In genomic region chr9:27457445-27457844, GRCh38 we compare ENCODE assay signal across 3 cellular contexts.
A peak's percentile ranks its signal among the peaks of the same experiment; 100 is the strongest.
TF ChIP-seq lines count a peak whose summit lies in the region.

No MANE protein-coding gene starts in this region.

TF ChIP-seq in liver, 16 proteins besides CTCF, POLR2A, EP300 and RAD21:
- TF ChIP-seq NR2F2 (IDR thresholded peaks at IDR 0.05) (peak; percentile 63), YY1 (IDR thresholded peaks at IDR 0.05) (no peak), ZBTB33 (IDR thresholded peaks at IDR 0.05) (no peak)

TF ChIP-seq in HepG2, 621 proteins besides CTCF, POLR2A, EP300 and RAD21:
- TF ChIP-seq ZNF331 (CRISPR knock-in tag; IDR thresholded peaks at IDR 0.05) (no peak), MTA1 (CRISPR knock-in tag; IDR thresholded peaks at IDR 0.05; ENCODE audit: borderline replicate concordance) (no peak), ZNF431 (CRISPR knock-in tag; IDR thresholded peaks at IDR 0.05; ENCODE audit: borderline replicate concordance, low read depth) (no peak), ZBTB42 (CRISPR knock-in tag; IDR thresholded peaks at IDR 0.05) (no peak), ZNF333 (CRISPR knock-in tag; IDR thresholded peaks at IDR 0.05; ENCODE audit: borderline replicate concordance) (no peak), ZNF138 (CRISPR knock-in tag; IDR thresholded peaks at IDR 0.05; ENCODE audit: low read depth) (no peak), TGIF2 (CRISPR knock-in tag; IDR thresholded peaks at IDR 0.05) (no peak), ZFP1 (CRISPR knock-in tag; IDR thresholded peaks at IDR 0.05) (no peak), SP5 (CRISPR knock-in tag; IDR thresholded peaks at IDR 0.05; ENCODE audit: borderline replicate concordance, low read depth) (no peak), FOSL2 (CRISPR knock-in tag; IDR thresholded peaks at IDR 0.05) (no peak), JUN (CRISPR knock-in tag; IDR thresholded peaks at IDR 0.05) (no peak), ZSCAN25 (CRISPR knock-in tag; IDR thresholded peaks at IDR 0.05) (no peak), ZSCAN22 (CRISPR knock-in tag; IDR thresholded peaks at IDR 0.05) (no peak), ZSCAN31 (CRISPR knock-in tag; IDR thresholded peaks at IDR 0.05; ENCODE audit: low read depth) (no peak), ZSCAN12 (CRISPR knock-in tag; IDR thresholded peaks at IDR 0.05) (no peak), ZNF441 (CRISPR knock-in tag; IDR thresholded peaks at IDR 0.05; ENCODE audit: borderline replicate concordance) (no peak), ZNF510 (CRISPR knock-in tag; IDR thresholded peaks at IDR 0.05; ENCODE audit: low read depth) (no peak), ZNF788 (CRISPR knock-in tag; IDR thresholded peaks at IDR 0.05; ENCODE audit: borderline replicate concordance) (no peak)
- TF ChIP-seq, protein P1, sequence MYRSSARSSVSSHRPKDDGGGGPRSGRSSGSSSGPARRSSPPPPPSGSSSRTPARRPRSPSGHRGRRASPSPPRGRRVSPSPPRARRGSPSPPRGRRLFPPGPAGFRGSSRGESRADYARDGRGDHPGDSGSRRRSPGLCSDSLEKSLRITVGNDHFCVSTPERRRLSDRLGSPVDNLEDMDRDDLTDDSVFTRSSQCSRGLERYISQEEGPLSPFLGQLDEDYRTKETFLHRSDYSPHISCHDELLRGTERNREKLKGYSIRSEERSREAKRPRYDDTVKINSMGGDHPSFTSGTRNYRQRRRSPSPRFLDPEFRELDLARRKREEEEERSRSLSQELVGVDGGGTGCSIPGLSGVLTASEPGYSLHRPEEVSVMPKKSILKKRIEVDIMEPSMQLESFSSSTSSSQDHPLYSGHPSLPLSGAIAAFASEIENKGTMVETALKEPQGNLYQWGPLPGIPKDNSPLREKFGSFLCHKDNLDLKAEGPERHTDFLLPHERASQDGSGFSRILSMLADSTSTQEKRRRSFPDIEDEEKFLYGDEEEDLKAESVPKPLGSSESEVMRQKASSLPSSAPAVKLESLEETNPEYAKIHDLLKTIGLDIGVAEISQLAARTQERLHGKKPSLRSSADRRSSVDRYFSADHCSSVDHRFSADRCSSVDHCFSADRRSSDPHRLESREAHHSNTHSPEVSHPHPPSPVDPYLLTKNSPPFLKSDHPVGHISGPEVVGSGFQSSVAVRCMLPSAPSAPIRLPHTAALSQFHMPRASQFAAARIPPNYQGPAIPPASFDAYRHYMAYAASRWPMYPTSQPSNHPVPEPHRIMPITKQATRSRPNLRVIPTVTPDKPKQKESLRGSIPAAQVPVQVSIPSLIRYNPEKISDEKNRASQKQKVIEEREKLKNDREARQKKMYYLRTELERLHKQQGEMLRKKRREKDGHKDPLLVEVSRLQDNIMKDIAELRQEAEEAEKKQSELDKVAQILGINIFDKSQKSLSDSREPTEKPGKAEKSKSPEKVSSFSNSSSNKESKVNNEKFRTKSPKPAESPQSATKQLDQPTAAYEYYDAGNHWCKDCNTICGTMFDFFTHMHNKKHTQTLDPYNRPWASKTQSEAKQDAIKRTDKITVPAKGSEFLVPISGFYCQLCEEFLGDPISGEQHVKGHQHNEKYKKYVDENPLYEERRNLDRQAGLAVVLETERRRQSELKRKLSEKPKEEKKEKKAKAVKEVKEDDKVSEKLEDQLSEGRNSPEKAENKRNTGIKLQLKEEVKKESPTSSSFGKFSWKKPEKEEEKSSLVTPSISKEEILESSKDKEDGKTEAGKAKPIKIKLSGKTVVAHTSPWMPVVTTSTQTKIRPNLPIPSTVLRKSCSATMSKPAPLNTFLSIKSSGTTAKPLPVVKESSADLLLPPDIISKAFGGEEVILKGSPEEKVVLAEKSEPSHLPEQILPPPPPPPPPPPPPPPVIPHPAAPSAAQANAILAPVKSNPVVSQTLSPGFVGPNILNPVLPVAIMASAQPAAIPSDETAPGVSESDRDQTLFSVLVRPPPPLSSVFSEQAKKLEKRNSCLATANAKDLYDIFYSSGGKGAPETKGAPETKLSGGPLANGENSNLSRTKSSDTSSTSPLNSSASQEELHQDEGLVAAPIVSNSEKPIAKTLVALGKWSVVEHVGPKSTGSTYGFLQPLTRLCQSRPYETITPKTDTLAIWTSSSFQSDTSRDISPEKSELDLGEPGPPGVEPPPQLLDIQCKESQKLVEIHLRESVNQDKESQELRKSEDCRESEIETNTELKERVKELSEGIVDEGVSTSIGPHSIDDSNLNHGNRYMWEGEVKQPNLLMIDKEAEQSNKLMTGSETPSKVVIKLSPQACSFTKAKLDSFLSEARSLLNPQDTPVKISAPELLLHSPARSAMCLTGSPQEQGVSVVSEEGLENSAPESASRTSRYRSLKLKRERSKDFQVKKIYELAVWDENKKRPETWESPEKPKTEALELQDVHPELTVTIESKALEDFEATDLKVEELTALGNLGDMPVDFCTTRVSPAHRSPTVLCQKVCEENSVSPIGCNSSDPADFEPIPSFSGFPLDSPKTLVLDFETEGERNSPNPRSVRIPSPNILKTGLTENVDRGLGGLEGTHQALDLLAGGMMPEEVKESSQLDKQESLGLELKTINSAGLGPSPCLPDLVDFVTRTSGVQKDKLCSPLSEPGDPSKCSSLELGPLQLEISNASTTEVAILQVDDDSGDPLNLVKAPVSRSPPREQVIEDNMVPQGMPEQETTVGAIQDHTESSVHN (CRISPR knock-in tag; IDR thresholded peaks at IDR 0.05) = no peak
TF ChIP-seq in HepG2: peak in this region for 0.

TF ChIP-seq in K562, 482 proteins besides CTCF, POLR2A, EP300 and RAD21:
- TF ChIP-seq SPI1 (IDR thresholded peaks at IDR 0.05; ENCODE audit: borderline replicate concordance, low read depth, low read length) = peak; percentile 79
- TF ChIP-seq, protein P2, sequence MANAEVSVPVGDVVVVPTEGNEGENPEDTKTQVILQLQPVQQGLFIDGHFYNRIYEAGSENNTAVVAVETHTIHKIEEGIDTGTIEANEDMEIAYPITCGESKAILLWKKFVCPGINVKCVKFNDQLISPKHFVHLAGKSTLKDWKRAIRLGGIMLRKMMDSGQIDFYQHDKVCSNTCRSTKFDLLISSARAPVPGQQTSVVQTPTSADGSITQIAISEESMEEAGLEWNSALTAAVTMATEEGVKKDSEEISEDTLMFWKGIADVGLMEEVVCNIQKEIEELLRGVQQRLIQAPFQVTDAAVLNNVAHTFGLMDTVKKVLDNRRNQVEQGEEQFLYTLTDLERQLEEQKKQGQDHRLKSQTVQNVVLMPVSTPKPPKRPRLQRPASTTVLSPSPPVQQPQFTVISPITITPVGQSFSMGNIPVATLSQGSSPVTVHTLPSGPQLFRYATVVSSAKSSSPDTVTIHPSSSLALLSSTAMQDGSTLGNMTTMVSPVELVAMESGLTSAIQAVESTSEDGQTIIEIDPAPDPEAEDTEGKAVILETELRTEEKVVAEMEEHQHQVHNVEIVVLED (CRISPR knock-in tag; IDR thresholded peaks at IDR 0.05) = no peak
- no peak for TF ChIP-seq NR2C2 (CRISPR knock-in tag; IDR thresholded peaks at IDR 0.05)
- peak; percentile 60 for TF ChIP-seq NR2C2 (tag; IDR thresholded peaks at IDR 0.05)
- no peak for TF ChIP-seq SMARCC2 (IDR thresholded peaks at IDR 0.05; ENCODE audit: low read depth)
- TF ChIP-seq CBFB (CRISPR knock-in tag; IDR thresholded peaks at IDR 0.05) = no peak
- TF ChIP-seq MEIS2 (IDR thresholded peaks at IDR 0.05; ENCODE audit: partially characterized antibody) = no peak
- TF ChIP-seq NCOR1 (IDR thresholded peaks at IDR 0.05) = no peak
- TF ChIP-seq BCOR (IDR thresholded peaks at IDR 0.05) = no peak
- TF ChIP-seq NR2C1 (IDR thresholded peaks at IDR 0.05) = peak; percentile 33; the same call in 1 of the 2 replicates
- TF ChIP-seq NR2C1 (tag; IDR thresholded peaks at IDR 0.05) = no peak
- TF ChIP-seq E2F8 (IDR thresholded peaks at IDR 0.05; ENCODE audit: low read depth, partially characterized antibody) = no peak
- no peak for TF ChIP-seq HNRNPH1 (optimal IDR thresholded peaks at IDR 0.05; ENCODE audit: low read depth, low read length)
- no peak for TF ChIP-seq CHD1 (IDR thresholded peaks at IDR 0.05; ENCODE audit: low read length)
- peak; percentile 34; the same call in 1 of the 2 replicates for TF ChIP-seq NFIC (IDR thresholded peaks at IDR 0.05)
- no peak for TF ChIP-seq SRSF1 (IDR thresholded peaks at IDR 0.05; ENCODE audit: low read depth, low read length)
